8 cellular contexts compared by ENCODE assay signal in genomic region chr2:238239872-238240760, GRCh38. TPM values are rescaled to one million over a fixed set of nuclear protein-coding genes. Genes with fewer than 3 reads are reported as not detected.
DNase-seq lines count a peak whose midpoint lies in the region; ATAC-seq and TF ChIP-seq lines count a peak whose summit lies in the region.

Gene HES6, minus strand, starts transcription at chr2:238240038. Its CDS starts 133 bp downstream, at chr2:238239905.

- DNase-seq in H9 (peak; percentile 94), MM.1S (peak; percentile 94), SIG-M5 (lab: John Stamatoyannopoulos, UW) (peak; percentile 22), globus pallidus (ENCODE audit: low spot score) (peak; percentile 89), omental fat pad (ENCODE audit: low spot score) (peak; percentile 52), superior temporal gyrus (ENCODE audit: extremely low spot score) (peak; percentile 91)
- DNase-seq in activated naive CD4-positive, alpha-beta T cell (lab: John Stamatoyannopoulos, UW): peak; percentile 24 to 62 (median 32)

- H2AK5ac ChIP-seq in H9 (ENCODE audit: insufficient read length, low read length): no peak within 1 kb of the TSS

- H3K36me3 ChIP-seq in ES-I3 (ENCODE audit: insufficient read depth, low read length) (no peaks in the 10 kb centered on the region), MM.1S (replicated peaks; ENCODE audit: insufficient read depth, low read length) (no peaks in the 10 kb centered on the region)

- H3K4me3 ChIP-seq in MM.1S (ENCODE audit: low read length): peak within 1 kb of the TSS; percentile 72

- H2BK120ac ChIP-seq in H9 (ENCODE audit: low read depth, low read length, poor library complexity, severe bottlenecking): no peak within 1 kb of the TSS

- H3K27me3 ChIP-seq in H9 (ENCODE audit: insufficient read depth, low read length) (peaks cover 15% of the 10 kb centered on the region; the same call in 1 of the 2 replicates), MM.1S (replicated peaks; ENCODE audit: insufficient read depth, low read length) (no peaks in the 10 kb centered on the region; the same call in 1 of the 2 replicates)

- ATAC-seq in omental fat pad (ENCODE audit: low FRiP score): peak; percentile 88

- H2BK5ac ChIP-seq in H9 (ENCODE audit: insufficient read length, low read length): no peak within 1 kb of the TSS

- H3K27me3 Mint-ChIP-seq in H9 (ENCODE audit: low read depth): peaks cover 52% of the 10 kb centered on the region

- H3K4me1 Mint-ChIP-seq in H9: peaks cover 12 to 18% of the 10 kb centered on the region in 2 experiments

- no peak within 1 kb of the TSS for H2BK12ac ChIP-seq in H9 (ENCODE audit: insufficient read length, low read depth, low read length)

- H3K23me2 ChIP-seq in H9 (ENCODE audit: insufficient read length, low read depth, low read length, poor library complexity, severe bottlenecking): peaks cover 4% of the 10 kb centered on the region

- H3K4me2 ChIP-seq in H9 (ENCODE audit: insufficient read depth, insufficient read length, low read length) (peak within 1 kb of the TSS; percentile 41), MM.1S (ENCODE audit: low read depth, low read length) (peak within 1 kb of the TSS; percentile 83)

- peak within 1 kb of the TSS; percentile 59 for H3K9ac ChIP-seq in ES-I3 (ENCODE audit: low read depth, low read length)
- peak within 1 kb of the TSS; percentile 15 for H3K9ac ChIP-seq in H9 (ENCODE audit: extremely low read depth, insufficient read length, low read length)
- peak within 1 kb of the TSS; percentile 62 for H3K9ac ChIP-seq in MM.1S (ENCODE audit: low read length)

- H4K91ac ChIP-seq in H9 (ENCODE audit: insufficient read length, low read depth, low read length): no peak within 1 kb of the TSS

- H3K4ac ChIP-seq in H9 (ENCODE audit: low read depth, low read length): no peak within 1 kb of the TSS

- peaks cover 4 to 6% (median 6%) of the 10 kb centered on the region in 3 experiments for H3K36me3 Mint-ChIP-seq in H9 (ENCODE audit: insufficient read depth in 1 of 3, low read depth in 3 of 3)

- H3K79me2 ChIP-seq in H9 (ENCODE audit: insufficient read depth, low read length): no peaks in the 10 kb centered on the region; the same call in 1 of the 2 replicates
- peaks cover 7% of the 10 kb centered on the region; the same call in 1 of the 2 replicates for H3K79me2 ChIP-seq in MM.1S (ENCODE audit: low read length)

- H3K27ac Mint-ChIP-seq in H9: peak within 1 kb of the TSS in 2 of 3 experiments; percentile 83 to 95; a peak in 4 of 7 replicates

- H3K79me1 ChIP-seq in H9 (ENCODE audit: insufficient read depth, low read depth, low read length, poor library complexity, severe bottlenecking): no peaks in the 10 kb centered on the region

- peaks cover 2 to 3% of the 10 kb centered on the region in 2 experiments; a peak in 3 of 5 replicates for H3K9me3 Mint-ChIP-seq in H9

- peak within 1 kb of the TSS; percentile 75 to 85 for H3K4me3 Mint-ChIP-seq in H9

- H3T11ph ChIP-seq in H9 (ENCODE audit: low read length): no peak within 1 kb of the TSS

- H3K18ac ChIP-seq in H9 (ENCODE audit: insufficient read length, low read depth, low read length): peak within 1 kb of the TSS; percentile 28

- H2AFZ ChIP-seq in H9 (ENCODE audit: low read length) (no peak within 1 kb of the TSS), MM.1S (ENCODE audit: low read length) (peak within 1 kb of the TSS; percentile 78)

- no peaks in the 10 kb centered on the region for H3K4me1 ChIP-seq in ES-I3 (ENCODE audit: insufficient read depth, low read length)
- H3K4me1 ChIP-seq in H9 (ENCODE audit: insufficient read depth, low read length): peaks cover 3% of the 10 kb centered on the region; the same call in 1 of the 2 replicates
- H3K4me1 ChIP-seq in MM.1S (ENCODE audit: low read length): peaks cover 9% of the 10 kb centered on the region

- peaks cover 5% of the 10 kb centered on the region; the same call in 1 of the 2 replicates for H3K9me3 ChIP-seq in ES-I3 (ENCODE audit: control insufficient read depth, insufficient read depth, low read length)
- H3K9me3 ChIP-seq in H9 (ENCODE audit: control insufficient read depth, low read depth, low read length): no peaks in the 10 kb centered on the region
- H3K9me3 ChIP-seq in MM.1S (replicated peaks; ENCODE audit: insufficient read depth, low read length): no peaks in the 10 kb centered on the region

- H3K27ac ChIP-seq in H9 (ENCODE audit: insufficient read length, low read depth, low read length) (no peak within 1 kb of the TSS), MM.1S (ENCODE audit: low read length) (peak within 1 kb of the TSS; percentile 73; the same call in 1 of the 2 replicates)

- no peak within 1 kb of the TSS for H3K56ac ChIP-seq in H9 (ENCODE audit: insufficient read length, low read depth, low read length)

- H4K5ac ChIP-seq in H9 (ENCODE audit: insufficient read length, low read depth, low read length): no peak within 1 kb of the TSS

- no peaks in the 10 kb centered on the region for H3K9me2 ChIP-seq in MM.1S (replicated peaks; ENCODE audit: insufficient read depth, low read length)

- H3F3A ChIP-seq in MM.1S (ENCODE audit: insufficient read depth, low read length): peaks cover 17% of the 10 kb centered on the region; the same call in 1 of the 2 replicates

- peak within 1 kb of the TSS; percentile 73 for H3K14ac ChIP-seq in H9 (ENCODE audit: insufficient read depth, low read length)

- H2BK20ac ChIP-seq in H9 (ENCODE audit: low read depth, low read length, poor library complexity, severe bottlenecking): no peak within 1 kb of the TSS

- no peak within 1 kb of the TSS for H3K23ac ChIP-seq in H9 (ENCODE audit: insufficient read length, low read depth, low read length)

- WGBS in H9 (ENCODE audit: extremely low coverage, insufficient read length, low lambda C conversion rate): no CpG with 5 or more reads among the region's 104 CpGs

- H4K20me1 ChIP-seq in H9 (ENCODE audit: control insufficient read depth, insufficient read depth, insufficient read length): no peaks in the 10 kb centered on the region
- no peaks in the 10 kb centered on the region for H4K20me1 ChIP-seq in MM.1S (ENCODE audit: insufficient read depth, low read length)

- no peak within 1 kb of the TSS for H2BK15ac ChIP-seq in H9 (ENCODE audit: low read depth, low read length)

- TF ChIP-seq CTCF in H9 (conservative IDR thresholded peaks at IDR 0.05) (no peak), MM.1S (IDR thresholded peaks at IDR 0.05; ENCODE audit: low read length) (no peak), omental fat pad (IDR thresholded peaks at IDR 0.05) (no peak)

- no peak within 1 kb of the TSS for H4K8ac ChIP-seq in H9 (replicated peaks; ENCODE audit: insufficient read length, low read depth, low read length)

RNA-seq across cellular contexts. Expression of gene HES6, which starts in this region (rescaled TPM):
- total RNA-seq in H9 (2021) (27.1 and 27.7 TPM in 2 replicates), omental fat pad (1 to 10 TPM; 5.3 to 9.1 (median 5.6) TPM)

Comparison
In these comparisons a context has a peak if more than half of its experiments do, and no peak if none do; other contexts are left out.
1. DNase-seq: peak in every context shown above with its lines; median percentile 94 in H9; 94 in MM.1S; 91 in superior temporal gyrus; 89 in globus pallidus; 52 in omental fat pad; 32 in activated naive CD4-positive, alpha-beta T cell; 22 in SIG-M5.